In genomic region chr2:79855264-79856006, GRCh38 we compare ENCODE assay signal across 10 cellular contexts.
DNase-seq lines count a peak whose midpoint lies in the region; TF ChIP-seq lines count a peak whose summit lies in the region.
"Had no signal": no experiment of that assay in that cellular context is flagged by ENCODE, and none has a peak within 500 bp of the region (broad histone marks: within the 10 kb centered on the region; RNA-seq: fewer than 3 reads in every experiment).

No MANE protein-coding gene starts in this region.

- no peaks in the 10 kb centered on the region for H3K9me3 ChIP-seq in Caco-2
- H3K9me3 ChIP-seq in neural cell (ENCODE audit: low read length), result no peaks in the 10 kb centered on the region

- no peaks in the 10 kb centered on the region for H3K36me3 Mint-ChIP-seq in Caco-2 (ENCODE audit: insufficient read depth, unreplicated experiment)
- no peaks in the 10 kb centered on the region for H3K36me3 Mint-ChIP-seq in activated CD4-positive, alpha-beta T cell treated with anti-CD3 and anti-CD28 coated beads, Interleukin-2, amount 10 ng/mL, durations not matched to agents 24 days and 14 days (ENCODE audit: low read depth)

- H3K9me2 ChIP-seq in neural cell (ENCODE audit: insufficient read depth, low read length), result no peaks in the 10 kb centered on the region

- BruUV-seq in Caco-2 (replicated peaks; lab: Mats Ljungman, UMichigan), result no TSS peak

- peak; percentile 34 to 60 for TF ChIP-seq CTCF in Caco-2 (IDR thresholded peaks at IDR 0.05; ENCODE audit: insufficient read depth in 1 of 2, low read depth in 1 of 2, low read length in 1 of 2, severe bottlenecking in 1 of 2, unreplicated experiment in 1 of 2)
- peak; percentile 59 for TF ChIP-seq CTCF in LNCAP (IDR thresholded peaks at IDR 0.05)
- TF ChIP-seq CTCF in neural cell (IDR thresholded peaks at IDR 0.05; ENCODE audit: poor library complexity, severe bottlenecking), result peak; percentile 39

- H3K4me1 Mint-ChIP-seq in Caco-2 (ENCODE audit: low read depth, unreplicated experiment), result no peaks in the 10 kb centered on the region
- no peaks in the 10 kb centered on the region for H3K4me1 Mint-ChIP-seq in activated CD4-positive, alpha-beta T cell treated with anti-CD3 and anti-CD28 coated beads, Interleukin-2, amount 10 ng/mL, durations not matched to agents 24 days and 14 days

- CTCF ChIA-PET in Caco-2 (lab: Charles Lee), result interaction anchor here (1.0 to 1.4 kb wide), 2 partner anchors 185 to 186 kb away, joined by 3 read pairs; no protein-coding TSS in a partner anchor

- H3K36me3 ChIP-seq in Caco-2 (ENCODE audit: control insufficient read depth, insufficient read depth, low read length), result no peaks in the 10 kb centered on the region
- no peaks in the 10 kb centered on the region for H3K36me3 ChIP-seq in neural cell (ENCODE audit: insufficient read depth, low read length)
- H3K36me3 ChIP-seq: cardiac muscle cell had no signal

- no peak overlapping the region for H2AFZ ChIP-seq in neural cell (ENCODE audit: low read depth, low read length)

- H3K4me3 ChIP-seq in Caco-2 (ENCODE audit: low read depth, low read length), result no peak overlapping the region
- no peak overlapping the region for H3K4me3 ChIP-seq in neural cell (ENCODE audit: low read length)
- H3K4me3 ChIP-seq: cardiac muscle cell had no signal

- H3K4me2 ChIP-seq in neural cell (ENCODE audit: low read length), result no peak overlapping the region

- peak; percentile 49 for TF ChIP-seq RAD21 in neural cell (conservative IDR thresholded peaks at IDR 0.05)

- H3K27ac Mint-ChIP-seq in Caco-2 (ENCODE audit: unreplicated experiment), result no peak overlapping the region
- H3K27ac Mint-ChIP-seq in activated CD4-positive, alpha-beta T cell treated with anti-CD3 and anti-CD28 coated beads, Interleukin-2, amount 10 ng/mL, durations not matched to agents 24 days and 14 days, result no peak overlapping the region

- TF ChIP-seq EP300 in neural cell (conservative IDR thresholded peaks at IDR 0.05; ENCODE audit: poor library complexity, severe bottlenecking), result no peak

- H3K9ac ChIP-seq in neural cell (ENCODE audit: low read length), result no peak overlapping the region

- no peaks in the 10 kb centered on the region for H4K20me1 ChIP-seq in neural cell (ENCODE audit: insufficient read depth)

- DNase-seq in Caco-2, result peak in 1 of 2 experiments; percentile 43
- peak in 32 of 61 donors; percentile 6 to 60 (median 26) for DNase-seq in caudate nucleus (lab: John Stamatoyannopoulos, UW)
- DNase-seq in NAMALWA (ENCODE audit: low spot score), result no peak
- no peak for DNase-seq in NCI-H2171 (lab: John Stamatoyannopoulos, UW)
- DNase-seq in activated CD4-positive, alpha-beta T cell treated with anti-CD3 and anti-CD28 coated beads, Interleukin-2, amount 10 ng/mL, durations not matched to agents 24 days and 14 days, result no peak
- DNase-seq in stimulated activated naive CD4-positive, alpha-beta T cell treated with Interleukin-2 at 50 U/mL for 16 hours (lab: John Stamatoyannopoulos, UW), result no peak
- DNase-seq: activated CD4-positive, alpha-beta T cell treated with anti-CD3 and anti-CD28 coated beads for 1 hour had no signal

- H3K4me1 ChIP-seq in Caco-2, result no peaks in the 10 kb centered on the region

- POLR2A ChIA-PET in Caco-2 (lab: Charles Lee), result no interaction called here

- H3K27ac ChIP-seq in caudate nucleus (ENCODE audit: low read depth, low read length) (no peak overlapping the region), neural cell (ENCODE audit: low read length) (no peak overlapping the region)
- H3K27ac ChIP-seq: cardiac muscle cell had no signal

- H3K27me3 ChIP-seq in Caco-2 (replicated peaks; ENCODE audit: control insufficient read depth, insufficient read depth, low read length) (no peaks in the 10 kb centered on the region), neural cell (ENCODE audit: insufficient read depth, low read depth, low read length) (no peaks in the 10 kb centered on the region)
- H3K27me3 ChIP-seq: cardiac muscle cell had no signal

- H3K79me2 ChIP-seq in neural cell (replicated peaks; ENCODE audit: insufficient read depth, low read length), result peaks cover 3% of the 10 kb centered on the region

- H3F3A ChIP-seq in neural cell (ENCODE audit: insufficient read depth, low read length, poor library complexity, severe bottlenecking), result no peaks in the 10 kb centered on the region

- no peaks in the 10 kb centered on the region for H3K9me3 Mint-ChIP-seq in Caco-2 (ENCODE audit: unreplicated experiment)
- no peaks in the 10 kb centered on the region for H3K9me3 Mint-ChIP-seq in activated CD4-positive, alpha-beta T cell treated with anti-CD3 and anti-CD28 coated beads, Interleukin-2, amount 10 ng/mL, durations not matched to agents 24 days and 14 days

- intact Hi-C loops in Caco-2 (cut with micrococcal nuclease; ENCODE audit: unreplicated experiment), result loop anchor here (1.0 kb wide), 3 partner anchors 185 to 632 kb away; no protein-coding TSS in a partner anchor
- intact Hi-C loops in activated CD4-positive, alpha-beta T cell treated with anti-CD3 and anti-CD28 coated beads, Interleukin-2, amount 10 ng/mL, durations not matched to agents 24 days and 14 days (cut with micrococcal nuclease), result no loop called here

- no peak overlapping the region for H3K4me3 Mint-ChIP-seq in Caco-2 (ENCODE audit: unreplicated experiment)
- no peak overlapping the region for H3K4me3 Mint-ChIP-seq in activated CD4-positive, alpha-beta T cell treated with anti-CD3 and anti-CD28 coated beads, Interleukin-2, amount 10 ng/mL, durations not matched to agents 24 days and 14 days

- H3K27me3 Mint-ChIP-seq in Caco-2 (ENCODE audit: insufficient read depth, unreplicated experiment), result peaks cover 14% of the 10 kb centered on the region
- no peaks in the 10 kb centered on the region for H3K27me3 Mint-ChIP-seq in activated CD4-positive, alpha-beta T cell treated with anti-CD3 and anti-CD28 coated beads, Interleukin-2, amount 10 ng/mL, durations not matched to agents 24 days and 14 days

TF ChIP-seq in neural cell, 6 proteins besides CTCF, POLR2A, EP300 and RAD21:
- TF ChIP-seq EZH2 (IDR thresholded peaks at IDR 0.05; ENCODE audit: borderline replicate concordance, insufficient read depth, low read length, poor library complexity, severe bottlenecking), result no peak
- peak; percentile 49 for TF ChIP-seq SMC3 (conservative IDR thresholded peaks at IDR 0.05; ENCODE audit: poor library complexity)

Comparison
In these comparisons a context has a peak if more than half of its experiments do, and no peak if none do; other contexts are left out.
1. DNase-seq: peak in caudate nucleus (32 of 61); none in NAMALWA (single experiment), NCI-H2171 (single experiment), activated CD4-positive, alpha-beta T cell treated with anti-CD3 and anti-CD28 coated beads, Interleukin-2, amount 10 ng/mL, durations not matched to agents 24 days and 14 days (single experiment) and stimulated activated naive CD4-positive, alpha-beta T cell treated with Interleukin-2 at 50 U/mL for 16 hours (single experiment).
2. Peak in every context shown above with its lines, with median percentiles within 50 percentile points of each other: CTCF ChIP-seq.